In the genomic region with DNA sequence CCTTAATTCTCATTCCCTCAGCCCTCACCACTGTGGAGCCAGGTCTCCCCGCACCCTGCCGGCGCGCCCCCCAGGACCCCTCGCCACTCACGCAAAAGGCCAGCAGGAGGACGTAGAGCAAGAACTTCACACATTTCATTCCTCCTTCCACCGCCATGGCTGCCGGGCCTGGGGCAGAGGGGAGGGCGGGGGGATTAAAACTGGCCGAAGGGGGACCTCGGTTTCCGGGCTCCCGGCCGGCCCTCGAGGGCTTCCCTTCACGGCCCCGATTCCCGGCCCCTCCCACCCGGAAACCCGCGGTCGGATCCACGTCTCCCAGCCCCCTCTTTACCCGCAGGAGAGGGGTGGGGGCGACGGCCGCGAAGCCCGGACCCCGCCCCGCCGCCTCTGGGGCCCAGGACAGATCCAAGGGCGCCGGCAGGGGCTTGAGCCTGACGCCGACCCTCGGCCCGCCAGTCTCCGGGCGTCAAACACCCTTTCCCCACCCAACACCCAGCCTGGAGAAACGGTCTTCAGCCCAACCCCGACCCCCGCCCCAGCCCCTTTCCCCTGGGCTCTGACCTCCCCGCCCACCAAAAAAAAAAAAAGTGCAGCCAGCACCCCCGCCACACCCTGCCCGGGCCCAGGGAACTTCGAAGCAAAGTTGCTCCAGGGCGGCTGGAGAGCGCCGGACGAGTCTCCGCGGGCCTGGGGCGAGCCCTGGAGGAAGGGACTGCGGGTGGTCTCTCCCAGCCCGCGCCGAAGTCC, we compare ENCODE assay signal across 8 cellular contexts. TPM values are rescaled to one million over a fixed set of nuclear protein-coding genes. Genes with fewer than 3 reads are reported as not detected.
DNase-seq lines count a peak whose midpoint lies in the region; ATAC-seq, FAIRE-seq and TF ChIP-seq lines count a peak whose summit lies in the region.

No MANE protein-coding gene starts in this region.

- FAIRE-seq in frontal cortex (lab: Jason Lieb, UNC) = no peak

- TF ChIP-seq CTCF in Caco-2 (IDR thresholded peaks at IDR 0.05; ENCODE audit: insufficient read depth in 1 of 2, low read depth in 1 of 2, low read length in 1 of 2, severe bottlenecking in 1 of 2, unreplicated experiment in 1 of 2) (no peak), neural crest cell (conservative IDR thresholded peaks at IDR 0.05) (peak; percentile 17)
- no peak for TF ChIP-seq CTCF in activated CD8-positive, alpha-beta T cell treated with anti-CD3 and anti-CD28 coated beads for 36 hours (IDR thresholded peaks at IDR 0.05)

- DNase-seq in Caco-2 (peak; percentile 65 to 67), HT-29 (ENCODE audit: low spot score) (peak; percentile 45), frontal cortex (ENCODE audit: low spot score in 2 of 2) (peak; percentile 73 to 79), neural crest cell (ENCODE audit: low read depth, low spot score) (no peak), GOT3 (lab: John Stamatoyannopoulos, UW) (no peak)
- peak; percentile 38 for DNase-seq in activated CD8-positive, alpha-beta T cell treated with anti-CD3 and anti-CD28 coated beads for 36 hours

- no peaks in the 10 kb centered on the region for H3K27me3 ChIP-seq in Caco-2 (replicated peaks; ENCODE audit: control insufficient read depth, insufficient read depth, low read length)

- no peaks in the 10 kb centered on the region for H3K27me3 Mint-ChIP-seq in Caco-2 (ENCODE audit: insufficient read depth, unreplicated experiment)
- H3K27me3 Mint-ChIP-seq in activated CD8-positive, alpha-beta T cell treated with anti-CD3 and anti-CD28 coated beads for 36 hours = no peaks in the 10 kb centered on the region
- no peaks in the 10 kb centered on the region for H3K27me3 Mint-ChIP-seq in neural crest cell (ENCODE audit: low read depth)

- peak overlapping the region; percentile 93 for H3K27ac Mint-ChIP-seq in Caco-2 (ENCODE audit: unreplicated experiment)
- peak overlapping the region; percentile 82 for H3K27ac Mint-ChIP-seq in activated CD8-positive, alpha-beta T cell treated with anti-CD3 and anti-CD28 coated beads for 36 hours
- H3K27ac Mint-ChIP-seq in neural crest cell (ENCODE audit: unreplicated experiment) = no peak overlapping the region

- no peaks in the 10 kb centered on the region for H3K9me3 Mint-ChIP-seq in Caco-2 (ENCODE audit: unreplicated experiment)
- no peaks in the 10 kb centered on the region for H3K9me3 Mint-ChIP-seq in activated CD8-positive, alpha-beta T cell treated with anti-CD3 and anti-CD28 coated beads for 36 hours
- no peaks in the 10 kb centered on the region for H3K9me3 Mint-ChIP-seq in neural crest cell

- H3K4me1 Mint-ChIP-seq in Caco-2 (ENCODE audit: low read depth, unreplicated experiment) (peaks cover 19% of the 10 kb centered on the region), neural crest cell (peaks cover 46% of the 10 kb centered on the region)
- H3K4me1 Mint-ChIP-seq in activated CD8-positive, alpha-beta T cell treated with anti-CD3 and anti-CD28 coated beads for 36 hours (ENCODE audit: low read depth) = peaks cover 33% of the 10 kb centered on the region

- BruUV-seq in Caco-2 (replicated peaks; lab: Mats Ljungman, UMichigan) = no TSS peak

- CTCF ChIA-PET in Caco-2 (lab: Charles Lee) = interaction anchor here (0.7 to 3.6 kb wide), 3 partner anchors 8 to 185 kb away, joined by 3 to 32 read pairs (median 12); a partner anchor contains a TSS
- CTCF ChIA-PET in activated CD8-positive, alpha-beta T cell treated with anti-CD3 and anti-CD28 coated beads for 36 hours (lab: Charles Lee) = interaction anchor here (1.5 to 3.5 kb wide), 3 partner anchors 11 to 72 kb away, joined by 7 to 52 read pairs (median 20); a partner anchor contains a TSS

- intact Hi-C loops in Caco-2 (cut with micrococcal nuclease; ENCODE audit: unreplicated experiment) = no loop called here
- intact Hi-C loops in activated CD8-positive, alpha-beta T cell treated with anti-CD3 and anti-CD28 coated beads for 36 hours (cut with micrococcal nuclease) = no loop called here

- peaks cover 51% of the 10 kb centered on the region for H3K36me3 Mint-ChIP-seq in Caco-2 (ENCODE audit: insufficient read depth, unreplicated experiment)
- H3K36me3 Mint-ChIP-seq in activated CD8-positive, alpha-beta T cell treated with anti-CD3 and anti-CD28 coated beads for 36 hours (ENCODE audit: low read depth) = peaks cover 7% of the 10 kb centered on the region
- H3K36me3 Mint-ChIP-seq in neural crest cell (ENCODE audit: low read depth) = peaks cover 8% of the 10 kb centered on the region

- peaks cover 23% of the 10 kb centered on the region for H3K4me1 ChIP-seq in Caco-2

- H3K4me3 Mint-ChIP-seq in Caco-2 (ENCODE audit: unreplicated experiment) (peak overlapping the region; percentile 90), neural crest cell (peak overlapping the region; percentile 94)
- peak overlapping the region; percentile 85 for H3K4me3 Mint-ChIP-seq in activated CD8-positive, alpha-beta T cell treated with anti-CD3 and anti-CD28 coated beads for 36 hours

- H3K9me3 ChIP-seq in Caco-2 = no peaks in the 10 kb centered on the region

- POLR2A ChIA-PET in Caco-2 (lab: Charles Lee) = interaction anchor here (0.6 to 1.8 kb wide), 4 partner anchors 8 to 89 kb away, joined by 3 to 14 read pairs (median 7); a partner anchor contains a TSS
- POLR2A ChIA-PET in activated CD8-positive, alpha-beta T cell treated with anti-CD3 and anti-CD28 coated beads for 36 hours (lab: Charles Lee) = interaction anchor here (1.0 to 5.0 kb wide), 8 partner anchors 10 to 389 kb away, joined by 3 to 44 read pairs (median 5); a partner anchor contains a TSS

- ATAC-seq in GM18909 (IDR thresholded peaks at IDR 0.05; ENCODE audit: poor library complexity, unreplicated experiment) (peak; percentile 28), HG02610 (IDR thresholded peaks at IDR 0.05; ENCODE audit: unreplicated experiment) (no peak)
- ATAC-seq in activated CD8-positive, alpha-beta T cell treated with anti-CD3 and anti-CD28 coated beads for 36 hours = peak; percentile 5

- H3K36me3 ChIP-seq in Caco-2 (ENCODE audit: control insufficient read depth, insufficient read depth, low read length) = peaks cover 4% of the 10 kb centered on the region

- H3K4me3 ChIP-seq in Caco-2 (ENCODE audit: low read depth, low read length) = peak overlapping the region; percentile 90

RNA-seq across cellular contexts. Expression of a gene that starts 0.5 kb away (rescaled TPM):
- total RNA-seq in Caco-2 (2022) (947 and 983 TPM in 2 replicates), frontal cortex (227 TPM), neural crest cell (535 and 560 TPM in 2 replicates)
- total RNA-seq in HT-29 (2014; rRNA removed; shearing (Covaris generic)) = 867 and 895 TPM in 2 replicates
- total RNA-seq in activated CD8-positive, alpha-beta T cell treated with anti-CD3 and anti-CD28 coated beads for 36 hours = 100 to 1,000 TPM in 1 of 2 experiments, 10 to 100 TPM in 1; 99.6 to 101 TPM

RNA-seq across cellular contexts. Expression of a gene that starts 8.2 kb away (rescaled TPM):
- total RNA-seq in Caco-2 (2022) (6.0 and 9.7 TPM in 2 replicates), frontal cortex (4.5 TPM), neural crest cell (10.4 and 14.2 TPM in 2 replicates)
- total RNA-seq in HT-29 (2014; rRNA removed; shearing (Covaris generic)) = 5.3 and 5.7 TPM in 2 replicates
- 1 to 10 TPM; 5.3 to 6.8 TPM for total RNA-seq in activated CD8-positive, alpha-beta T cell treated with anti-CD3 and anti-CD28 coated beads for 36 hours

RNA-seq across cellular contexts. Expression of a gene that starts 12.5 kb away (rescaled TPM):
- total RNA-seq in Caco-2 (2022) (59.4 and 73.7 TPM in 2 replicates), frontal cortex (21.2 TPM), neural crest cell (105 and 111 TPM in 2 replicates)
- total RNA-seq in HT-29 (2014; rRNA removed; shearing (Covaris generic)) = 165 and 169 TPM in 2 replicates
- total RNA-seq in activated CD8-positive, alpha-beta T cell treated with anti-CD3 and anti-CD28 coated beads for 36 hours = 10 to 100 TPM; 79.0 to 84.6 TPM

RNA-seq across cellular contexts. Expression of a gene that starts 14.6 kb away (rescaled TPM):
- total RNA-seq in Caco-2 (2022) (11.0 and 13.3 TPM in 2 replicates), frontal cortex (6.1 TPM), neural crest cell (66.6 and 67.0 TPM in 2 replicates)
- total RNA-seq in HT-29 (2014; rRNA removed; shearing (Covaris generic)) = 2.0 and 3.8 TPM in 2 replicates
- 1 to 10 TPM; 7.4 to 9.3 TPM for total RNA-seq in activated CD8-positive, alpha-beta T cell treated with anti-CD3 and anti-CD28 coated beads for 36 hours

RNA-seq across cellular contexts. Expression of a gene that starts 20.7 kb away (rescaled TPM):
- total RNA-seq in Caco-2 (2022) (46.1 and 47.0 TPM in 2 replicates), frontal cortex (3.7 TPM), neural crest cell (57.9 and 63.7 TPM in 2 replicates)
- total RNA-seq in HT-29 (2014; rRNA removed; shearing (Covaris generic)) = 4.6 and 4.7 TPM in 2 replicates
- total RNA-seq in activated CD8-positive, alpha-beta T cell treated with anti-CD3 and anti-CD28 coated beads for 36 hours = 1 to 10 TPM; 4.3 to 4.8 TPM

Comparison
In these comparisons a context has a peak if more than half of its experiments do, and no peak if none do; other contexts are left out.
1. DNase-seq: peak in Caco-2 (2 of 2), HT-29 (single experiment), activated CD8-positive, alpha-beta T cell treated with anti-CD3 and anti-CD28 coated beads for 36 hours (single experiment) and frontal cortex (2 of 2); none in neural crest cell (single experiment) and GOT3 (single experiment).
2. Peak in every context shown above with its lines, with median percentiles within 50 percentile points of each other: H3K4me3 Mint-ChIP-seq.